In the genomic region with DNA sequence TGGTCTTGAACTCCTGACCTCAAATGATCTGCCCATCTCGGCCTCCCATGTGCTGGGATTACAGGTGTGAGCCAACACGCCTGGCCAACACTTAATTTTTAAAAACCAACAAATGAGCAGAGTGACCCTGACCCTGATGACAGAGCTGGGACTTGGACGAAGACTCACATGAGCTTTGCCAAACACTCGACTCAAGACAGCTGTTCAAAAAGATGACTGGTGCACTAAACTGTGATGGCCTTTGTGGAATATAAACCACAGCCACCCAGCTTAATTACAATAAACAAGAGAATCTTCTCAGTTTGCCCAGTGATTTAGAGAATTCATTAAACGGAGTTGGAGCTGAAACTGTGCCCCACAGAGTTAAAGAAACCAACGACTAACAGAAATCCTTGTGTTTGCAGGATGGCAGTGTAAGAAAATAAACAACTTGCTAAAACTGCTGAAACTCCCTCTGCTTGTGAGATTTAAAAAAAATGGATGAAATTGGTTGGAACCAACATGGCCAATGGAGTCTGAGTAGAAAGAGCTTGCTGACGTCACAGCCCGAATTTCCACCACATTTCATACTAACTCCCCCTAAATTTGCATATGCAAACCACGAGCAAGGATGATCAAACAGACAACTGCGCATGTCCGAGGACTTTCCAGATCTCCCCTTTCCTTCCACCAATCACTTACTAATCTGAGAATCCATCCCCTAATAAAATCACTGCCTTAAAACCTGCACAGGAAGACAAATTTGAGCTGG, we compare ENCODE assay signal across 7 cellular contexts.
DNase-seq lines count a peak whose midpoint lies in the region; ATAC-seq and TF ChIP-seq lines count a peak whose summit lies in the region.
"Not testable (repeated sequence)": the region's sequence is repeated elsewhere in the genome, so short reads cannot be mapped to it uniquely, and the experiment has no call there.

No MANE protein-coding gene starts in this region.

- intact Hi-C loops in Right ventricle myocardium superior (cut with DNase I); psoas muscle (cut with DNase I): not testable (repeated sequence)

- WGBS in psoas muscle, 3 donors, result 40 to 54% (median 41%) methylated on average over 11 of the region's 11 CpGs

- peak; percentile 69 for ATAC-seq in Right ventricle myocardium superior (ENCODE audit: poor library complexity)
- ATAC-seq in psoas muscle, result peak; percentile 59 to 70 (median 64)

- DNase-seq in H4 (ENCODE audit: low spot score), result peak; percentile 64
- peak; percentile 17 for DNase-seq in NCI-H446 treated with DMSO at 0.1 percent for 48 hours (lab: John Stamatoyannopoulos, UW)
- peak; percentile 76 to 84 for DNase-seq in SJCRH30
- peak; percentile 37 for DNase-seq in fibroblast of gingiva (ENCODE audit: low read depth)
- not testable (repeated sequence) for DNase-seq in Right ventricle myocardium superior, psoas muscle
- DNase-seq in medulla oblongata (ENCODE audit: extremely low spot score), result peak; percentile 45

- H3K27me3 ChIP-seq in SJCRH30; psoas muscle (ENCODE audit: insufficient read depth in 3 of 3, low read length in 2 of 3): not testable (repeated sequence)

- H3K27ac ChIP-seq in SJCRH30, result peak overlapping the region; percentile 63
- H3K27ac ChIP-seq in psoas muscle, result not testable (repeated sequence)

- H3K4me3 ChIP-seq in SJCRH30, psoas muscle: not testable (repeated sequence)

- H3K9me3 ChIP-seq in SJCRH30 (replicated peaks); psoas muscle: not testable (repeated sequence)

- not testable (repeated sequence) for TF ChIP-seq CTCF in psoas muscle (IDR thresholded peaks at IDR 0.05)

- peaks cover 37% of the 10 kb centered on the region for H3K4me1 ChIP-seq in SJCRH30
- H3K4me1 ChIP-seq in psoas muscle, result not testable (repeated sequence)

- not testable (repeated sequence) for H3K36me3 ChIP-seq in SJCRH30; psoas muscle (ENCODE audit: insufficient read depth in 1 of 2, low read depth in 1 of 2)
